30 cellular contexts compared by ENCODE assay signal in genomic region chr21:21018841-21019240, GRCh38. TPM values are rescaled to one million over a fixed set of nuclear protein-coding genes. Genes with fewer than 3 reads are reported as not detected.
A peak's percentile ranks its signal among the peaks of the same experiment; 100 is the strongest.
DNase-seq lines count a peak whose midpoint lies in the region; ATAC-seq and TF ChIP-seq lines count a peak whose summit lies in the region.
"Had no signal": no experiment of that assay in that cellular context is flagged by ENCODE, and none has a peak within 500 bp of the region (broad histone marks: within the 10 kb centered on the region; RNA-seq: fewer than 3 reads in every experiment).

No MANE protein-coding gene starts in this region.

- H3K4me3 ChIP-seq in thyroid gland (replicated peaks in 1 of 3): no peak overlapping the region
- no peak overlapping the region for H3K4me3 ChIP-seq in transverse colon
- H3K4me3 ChIP-seq: esophagus muscularis mucosa, GM23248, lower lobe of right lung, mucosa of descending colon had no signal

- no peak for TF ChIP-seq EP300 in transverse colon (IDR thresholded peaks at IDR 0.05; ENCODE audit: low read depth)

- H3K27ac ChIP-seq in caudate nucleus (ENCODE audit: low read depth, low read length): no peak overlapping the region
- H3K27ac ChIP-seq in thyroid gland: no peak overlapping the region
- no peak overlapping the region for H3K27ac ChIP-seq in transverse colon
- H3K27ac ChIP-seq: esophagus muscularis mucosa, foreskin keratinocyte, GM23248, lower lobe of right lung had no signal

- H3K27me3 ChIP-seq in thyroid gland (no peaks in the 10 kb centered on the region), transverse colon (no peaks in the 10 kb centered on the region)
- H3K27me3 ChIP-seq: dorsolateral prefrontal cortex, esophagus muscularis mucosa, foreskin keratinocyte had no signal

- TF ChIP-seq POLR2A in thyroid gland (IDR thresholded peaks at IDR 0.05) (no peak), transverse colon (IDR thresholded peaks at IDR 0.05) (no peak)

- peak; percentile 18 for DNase-seq in NCI-H1105 treated with DMSO at 0.1 percent for 48 hours (lab: John Stamatoyannopoulos, UW)
- DNase-seq in NCI-H1105 (lab: John Stamatoyannopoulos, UW): no peak
- peak in 36 of 61 donors; percentile 2 to 79 (median 21) for DNase-seq in caudate nucleus (lab: John Stamatoyannopoulos, UW)
- DNase-seq in medulla oblongata (ENCODE audit: extremely low spot score): peak; percentile 84
- DNase-seq in thyroid gland: peak; percentile 49 to 51
- DNase-seq in NCI-H1048 (lab: John Stamatoyannopoulos, UW): no peak
- DNase-seq in transverse colon: no peak
- DNase-seq: 8988T; activated CD4-positive, alpha-beta T cell treated with anti-CD3 and anti-CD28 coated beads for 4 hours; activated CD8-positive, alpha-beta T cell treated with anti-CD3 and anti-CD28 coated beads, Interleukin-2, amount 10 ng/mL, durations not matched to agents 7 days and 5 days; activated naive CD8-positive, alpha-beta T cell treated with anti-CD3 and anti-CD28 coated beads, Interleukin-2, amount 10 ng/mL, durations not matched to agents 7 days and 5 days; cerebellar nuclear complex; DMS79; foreskin keratinocyte; GM23248; HFFc6; lower lobe of right lung; mucosa of descending colon; NCI-H2029 treated with DMSO at 0.1 percent for 48 hours; NCI-H2227 treated with DMSO at 0.1 percent for 48 hours; NCI-H526 treated with DMSO at 0.1 percent for 48 hours; retina; SIG-M5; stimulated activated naive B cell treated with anti-CD40 and anti-IgM and Interleukin-4, amounts not matched to agents 10 μg/mL and 1 μg/mL and 100 μg/mL, for 72 hours; SW 1271 had no signal

- in situ Hi-C loops in transverse colon (cut with MboI; ENCODE audit: low pct_ligation_motif_present in 1 of 4, low pct_unique_long_range_greater_than_20kb in 1 of 4, low sequenced_read_pairs in 3 of 4): loop anchor here in 1 of 4 donors (25.0 kb wide), 1 partner anchor 1768 kb away; no protein-coding TSS in a partner anchor

- H3K4me1 ChIP-seq in thyroid gland (no peaks in the 10 kb centered on the region), transverse colon (no peaks in the 10 kb centered on the region)
- H3K4me1 ChIP-seq: esophagus muscularis mucosa, foreskin keratinocyte, lower lobe of right lung had no signal

- TF ChIP-seq CTCF in thyroid gland (IDR thresholded peaks at IDR 0.05): no peak
- no peak for TF ChIP-seq CTCF in transverse colon (IDR thresholded peaks at IDR 0.05)

- 47 to 59% methylated on average over 2 of the region's 2 CpGs for WGBS in thyroid gland, 2 donors
- WGBS in transverse colon (ENCODE audit: low coverage in 1 of 2), 2 donors: 45 to 52% methylated on average over 2 of the region's 2 CpGs

- ATAC-seq in HG03342 (IDR thresholded peaks at IDR 0.05; ENCODE audit: unreplicated experiment): no peak
- ATAC-seq: activated CD8-positive, alpha-beta T cell treated with anti-CD3 and anti-CD28 coated beads, Interleukin-2, amount 10 ng/mL, durations not matched to agents 7 days and 5 days; foreskin keratinocyte; lower lobe of right lung; mucosa of descending colon; natural killer cell treated with Interleukin-12 subunit alpha and Interleukin-12 subunit beta and Interleukin-15 and Interleukin-18, amount 100 ng/mL, for 72 hours; stimulated activated naive B cell treated with anti-CD40 and anti-IgM and Interleukin-4, amounts not matched to agents 10 μg/mL and 1 μg/mL and 100 μg/mL, for 72 hours had no signal

- intact Hi-C loops in thyroid gland (cut with DNase I) (no loop called here), transverse colon (cut with DNase I; ENCODE audit: low total_unique reads) (no loop called here)

- H3K36me3 ChIP-seq in thyroid gland: no peaks in the 10 kb centered on the region
- H3K36me3 ChIP-seq in transverse colon: peaks cover 0 to 1% (median 0%) of the 10 kb centered on the region in 4 donors
- H3K36me3 ChIP-seq: esophagus muscularis mucosa, lower lobe of right lung had no signal

- no peaks in the 10 kb centered on the region for H3K9me3 ChIP-seq in thyroid gland
- H3K9me3 ChIP-seq in transverse colon: no peaks in the 10 kb centered on the region
- H3K9me3 ChIP-seq: esophagus muscularis mucosa, lower lobe of right lung, mucosa of descending colon had no signal

RNA-seq across cellular contexts. Expression of gene NCAM2, which starts 20.6 kb away (rescaled TPM):
- total RNA-seq in thyroid gland (1 to 10 TPM in 2 of 4 donors, under 1 TPM in 2; 0.46 to 2.9 (median 1.3) TPM), transverse colon (1 to 10 TPM in 1 of 4 donors, under 1 TPM in 1, not detected in 2; 0.96 to 1.6 TPM)
- total RNA-seq: activated CD8-positive, alpha-beta T cell treated with anti-CD3 and anti-CD28 coated beads, Interleukin-2, amount 10 ng/mL, durations not matched to agents 7 days and 5 days; activated naive CD8-positive, alpha-beta T cell treated with anti-CD3 and anti-CD28 coated beads, Interleukin-2, amount 10 ng/mL, durations not matched to agents 7 days and 5 days; foreskin keratinocyte; HT-29; natural killer cell treated with Interleukin-12 subunit alpha and Interleukin-12 subunit beta and Interleukin-15 and Interleukin-18, amount 100 ng/mL, for 72 hours had no signal

Comparison
In these comparisons a context has a peak if more than half of its experiments do, and no peak if none do; other contexts are left out.
1. DNase-seq: peak in NCI-H1105 treated with DMSO at 0.1 percent for 48 hours (single experiment), caudate nucleus (36 of 61), medulla oblongata (single experiment) and thyroid gland (2 of 2); none in NCI-H1105 (single experiment), NCI-H1048 (single experiment) and transverse colon (single experiment).